ENCODE assay signal across 1 cellular context in genomic region chr17:82214012-82214628, GRCh38.
TF ChIP-seq lines count a peak whose summit lies in the region.

No MANE protein-coding gene starts in this region.

TF ChIP-seq in HepG2, 621 proteins besides CTCF, POLR2A, EP300 and RAD21:
- TF ChIP-seq HNRNPH1 (optimal IDR thresholded peaks at IDR 0.05; ENCODE audit: low read depth, low read length) (no peak), FOSL2 (CRISPR knock-in tag; IDR thresholded peaks at IDR 0.05) (no peak), ZFX (CRISPR knock-in tag; IDR thresholded peaks at IDR 0.05; ENCODE audit: low read depth) (0 out of 2 replicates have a peak, but pooled peaks have one; percentile 12), ZNF609 (CRISPR knock-in tag; IDR thresholded peaks at IDR 0.05; ENCODE audit: borderline replicate concordance) (0 out of 2 replicates have a peak, but pooled peaks have one; percentile 13)
